11 cellular contexts compared by ENCODE assay signal in genomic region chr9:77018058-77019009, GRCh38. TPM values are rescaled to one million over a fixed set of nuclear protein-coding genes. Genes with fewer than 3 reads are reported as not detected.
DNase-seq lines count a peak whose midpoint lies in the region; ATAC-seq, FAIRE-seq and TF ChIP-seq lines count a peak whose summit lies in the region.
"Had no signal": no experiment of that assay in that cellular context is flagged by ENCODE, and none has a peak within 500 bp of the region (broad histone marks: within the 10 kb centered on the region; RNA-seq: fewer than 3 reads in every experiment).

No MANE protein-coding gene starts in this region.

- TF ChIP-seq RAD21 in A549 (conservative IDR thresholded peaks at IDR 0.05 in 1 of 2, IDR thresholded peaks at IDR 0.05 in 1 of 2): no peak

- H3K36me3 Mint-ChIP-seq in WTC11: no peaks in the 10 kb centered on the region

- no peaks in the 10 kb centered on the region for H3K9me2 ChIP-seq in OCI-LY7 (ENCODE audit: insufficient read depth, low read length)

- no peak for FAIRE-seq in A549 (lab: Jason Lieb, UNC)
- FAIRE-seq: H54 had no signal

- CTCF ChIA-PET in A549 (lab: Yijun Ruan, JAX): interaction anchor here (0.8 to 2.5 kb wide), 3 partner anchors 23 to 133 kb away, joined by 3 to 9 read pairs (median 5); no protein-coding TSS in a partner anchor
- CTCF ChIA-PET in WTC11 (lab: Charles Lee): interaction anchor here (1.0 to 8.2 kb wide), 5 partner anchors 10 to 273 kb away, joined by 3 to 85 read pairs (median 4); no protein-coding TSS in a partner anchor
- CTCF ChIA-PET in OCI-LY7 (lab: Charles Lee; ENCODE audit: unreplicated experiment): no interaction called here

- H3K18ac ChIP-seq in mesenchymal stem cell (ENCODE audit: low read depth in 1 of 2, low read length in 2 of 2): no peak overlapping the region

- TF ChIP-seq CTCF in A549 (IDR thresholded peaks at IDR 0.05): no peak
- TF ChIP-seq CTCF in WTC11 (IDR thresholded peaks at IDR 0.05): no peak
- no peak for TF ChIP-seq CTCF in spleen (IDR thresholded peaks at IDR 0.05 in 8 of 11, conservative IDR thresholded peaks at IDR 0.05 in 3 of 11)
- TF ChIP-seq CTCF in OCI-LY7 (conservative IDR thresholded peaks at IDR 0.05; ENCODE audit: low read length): no peak

- no peak overlapping the region for H3K27ac Mint-ChIP-seq in WTC11

- WGBS in A549 (ENCODE audit: missing lambda C conversion rate): 4% methylated on average over 42 of the region's 71 CpGs
- 2% methylated on average over 64 of the region's 71 CpGs for WGBS in mesenchymal stem cell
- 3 to 7% (median 4%) methylated on average over 42 to 71 of the region's 71 CpGs for WGBS in spleen, 5 donors

- no peak overlapping the region for H2BK12ac ChIP-seq in mesenchymal stem cell (ENCODE audit: low read length in 2 of 2)

- H3K4me1 ChIP-seq in A549: peaks cover 39% of the 10 kb centered on the region; the same call in 2 of the 3 replicates
- peaks cover 42% of the 10 kb centered on the region for H3K4me1 ChIP-seq in mesenchymal stem cell (ENCODE audit: control insufficient read depth, insufficient read depth, low read depth, low read length)
- peaks cover 11 to 95% (median 65%) of the 10 kb centered on the region in 6 donors for H3K4me1 ChIP-seq in spleen
- H3K4me1 ChIP-seq in OCI-LY7 (ENCODE audit: insufficient read depth, low read length, poor library complexity, severe bottlenecking): no peaks in the 10 kb centered on the region

- peaks cover 100% of the 10 kb centered on the region for H3K27me3 Mint-ChIP-seq in WTC11 (ENCODE audit: low read depth)

- no peak overlapping the region for H3K9ac ChIP-seq in mesenchymal stem cell (ENCODE audit: low read length)

- H3K9me3 Mint-ChIP-seq in WTC11: no peaks in the 10 kb centered on the region

- H3K27ac ChIP-seq in A549 (no peak overlapping the region), mesenchymal stem cell (ENCODE audit: low read length, poor library complexity, severe bottlenecking) (no peak overlapping the region), spleen (no peak overlapping the region), OCI-LY7 (ENCODE audit: low read depth, low read length, poor library complexity, severe bottlenecking) (no peak overlapping the region)

- H2AK5ac ChIP-seq in mesenchymal stem cell (ENCODE audit: low read length, severe bottlenecking): no peak overlapping the region

- no peak overlapping the region for H2BK120ac ChIP-seq in mesenchymal stem cell (ENCODE audit: low read depth, low read length)

- H3K79me2 ChIP-seq in OCI-LY7 (ENCODE audit: insufficient read depth, low read depth, low read length): no peaks in the 10 kb centered on the region

- no peaks in the 10 kb centered on the region for H3K79me1 ChIP-seq in mesenchymal stem cell (replicated peaks; ENCODE audit: low read length, poor library complexity, severe bottlenecking)

- TF ChIP-seq POLR2A in A549 (IDR thresholded peaks at IDR 0.05; ENCODE audit: low read length) (no peak), spleen (IDR thresholded peaks at IDR 0.05) (no peak)

- no peak overlapping the region for H4K8ac ChIP-seq in mesenchymal stem cell (ENCODE audit: low read length)

- H2BK5ac ChIP-seq in mesenchymal stem cell (ENCODE audit: low read depth, low read length, poor library complexity, severe bottlenecking): no peak overlapping the region

- H2AFZ ChIP-seq in mesenchymal stem cell (ENCODE audit: low read depth, low read length) (no peak overlapping the region), OCI-LY7 (ENCODE audit: low read length) (no peak overlapping the region)

- DNase-seq in A549 (ENCODE audit: low read depth in 1 of 2, low spot score in 1 of 2): no peak
- DNase-seq in ELF-1 (ENCODE audit: low read depth, low spot score): peak; percentile 67
- peak; percentile 79 for DNase-seq in WTC11 (ENCODE audit: low spot score)
- no peak for DNase-seq in mesenchymal stem cell
- no peak for DNase-seq in spleen
- DNase-seq in OCI-LY7 (ENCODE audit: low spot score): no peak
- DNase-seq: Karpas-422, kidney glomerular epithelial cell had no signal

- peaks cover 73% of the 10 kb centered on the region for H3K4me1 Mint-ChIP-seq in WTC11

- no TSS peak for BruUV-seq in OCI-LY7 (replicated peaks; lab: Mats Ljungman, UMichigan)

- peak overlapping the region; percentile 69 for H3K4me2 ChIP-seq in A549
- peak overlapping the region; percentile 44 for H3K4me2 ChIP-seq in mesenchymal stem cell (ENCODE audit: low read length, poor library complexity, severe bottlenecking)
- no peak overlapping the region for H3K4me2 ChIP-seq in OCI-LY7 (ENCODE audit: low read length)

- H3K36me3 ChIP-seq in mesenchymal stem cell (ENCODE audit: control insufficient read depth in 1 of 2, insufficient read depth in 2 of 2, low read depth in 1 of 2, low read length in 2 of 2) (no peaks in the 10 kb centered on the region), spleen (no peaks in the 10 kb centered on the region), OCI-LY7 (ENCODE audit: insufficient read depth, low read length) (no peaks in the 10 kb centered on the region)

- H4K20me1 ChIP-seq in OCI-LY7 (ENCODE audit: insufficient read depth, low read length): no peaks in the 10 kb centered on the region

- H2BK15ac ChIP-seq in mesenchymal stem cell (ENCODE audit: low read depth, poor library complexity, severe bottlenecking): no peak overlapping the region

- H4K91ac ChIP-seq in mesenchymal stem cell (ENCODE audit: low read length): no peak overlapping the region

- peak overlapping the region; percentile 78 for H3K4me3 Mint-ChIP-seq in WTC11

- no peak for TF ChIP-seq EP300 in A549 (IDR thresholded peaks at IDR 0.05)

- H3K9me3 ChIP-seq in A549 (no peaks in the 10 kb centered on the region), mesenchymal stem cell (ENCODE audit: control insufficient read depth, low read length) (peaks cover 3% of the 10 kb centered on the region), spleen (peaks cover 0 to 4% (median 0%) of the 10 kb centered on the region in 8 donors), OCI-LY7 (ENCODE audit: low read length) (no peaks in the 10 kb centered on the region)

- no peak overlapping the region for H3K23ac ChIP-seq in mesenchymal stem cell (ENCODE audit: low read length in 2 of 2)

- H3K4ac ChIP-seq in mesenchymal stem cell (ENCODE audit: low read depth in 1 of 2, low read length in 2 of 2): no peak overlapping the region

- POLR2A ChIA-PET in A549 (lab: Yijun Ruan, JAX): no interaction called here
- POLR2A ChIA-PET in WTC11 (lab: Charles Lee): interaction anchor here (0.9 to 1.1 kb wide), 2 partner anchors 19 to 133 kb away, joined by 3 read pairs; no protein-coding TSS in a partner anchor
- POLR2A ChIA-PET in OCI-LY7 (lab: Charles Lee): no interaction called here

- H3K27me3 ChIP-seq in mesenchymal stem cell (ENCODE audit: control insufficient read depth in 1 of 2, insufficient read depth in 1 of 2, low read length in 2 of 2) (peaks cover 94 to 96% of the 10 kb centered on the region in 2 experiments), spleen (replicated peaks in 1 of 7) (peaks cover 16 to 100% (median 100%) of the 10 kb centered on the region in 7 donors)

- no peak overlapping the region for H3K14ac ChIP-seq in mesenchymal stem cell (ENCODE audit: low read length in 2 of 2)

- H3K4me3 ChIP-seq in A549: peak overlapping the region; percentile 29; the same call in 2 of the 3 replicates
- H3K4me3 ChIP-seq in mesenchymal stem cell (ENCODE audit: insufficient read depth in 1 of 2, low read depth in 1 of 2, low read length in 2 of 2): no peak overlapping the region
- peak overlapping the region in 2 of 8 donors; percentile 10 to 36 for H3K4me3 ChIP-seq in spleen
- no peak overlapping the region for H3K4me3 ChIP-seq in OCI-LY7 (ENCODE audit: low read depth, low read length, poor library complexity, severe bottlenecking)

- intact Hi-C loops in spleen (cut with DNase I; ENCODE audit: low total_unique reads) (no loop called here), OCI-LY7 (cut with micrococcal nuclease; ENCODE audit: unreplicated experiment) (no loop called here)

- ATAC-seq in A549: peak; percentile 36 to 54; a peak in 5 of 6 replicates
- ATAC-seq in WTC11: peak; percentile 10
- ATAC-seq in HG02588 (IDR thresholded peaks at IDR 0.05; ENCODE audit: unreplicated experiment): no peak
- no peak for ATAC-seq in HG03045 (IDR thresholded peaks at IDR 0.05; ENCODE audit: unreplicated experiment)

TF ChIP-seq in A549, 52 proteins besides CTCF, POLR2A, EP300 and RAD21 (continues in another document):
- TF ChIP-seq, protein P1, sequence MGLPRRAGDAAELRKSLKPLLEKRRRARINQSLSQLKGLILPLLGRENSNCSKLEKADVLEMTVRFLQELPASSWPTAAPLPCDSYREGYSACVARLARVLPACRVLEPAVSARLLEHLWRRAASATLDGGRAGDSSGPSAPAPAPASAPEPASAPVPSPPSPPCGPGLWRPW (IDR thresholded peaks at IDR 0.05): no peak
- TF ChIP-seq BHLHE40 (IDR thresholded peaks at IDR 0.05; ENCODE audit: low read depth, low read length) (no peak), CEBPB (IDR thresholded peaks at IDR 0.05) (no peak), RFX5 (IDR thresholded peaks at IDR 0.05) (no peak), ZSCAN20 (CRISPR knock-in tag; IDR thresholded peaks at IDR 0.05) (no peak), RNF2 (IDR thresholded peaks at IDR 0.05; ENCODE audit: borderline replicate concordance, low read depth) (no peak)

TF ChIP-seq in WTC11, 78 proteins besides CTCF, POLR2A, EP300 and RAD21 (continues in another document):
- 0 out of 2 replicates have a peak, but pooled peaks have one; percentile 21 for TF ChIP-seq ZNF423 (CRISPR knock-in tag; IDR thresholded peaks at IDR 0.05)

RNA-seq across cellular contexts. Expression of gene FOXB2, which starts 1.1 kb away (rescaled TPM):
- polyA plus RNA-seq in A549 (2011; rRNA removed) (not detected in 2 replicates), A549 (2017; fragmentation: RNase III; extraction: RNeasy Plus Mini Kit Qiagen cat#74134 plus additional on column Dnase treatment) (not detected in 3 replicates), spleen (not detected)
- not detected in 2 replicates for polyA plus RNA-seq in A549 (2012; cell fraction: cytosol; rRNA removed)
- not detected in 2 replicates for polyA plus RNA-seq in A549 (2012; cell fraction: nucleus; rRNA removed)
- not detected in 2 replicates for polyA minus RNA-seq in A549 (2011; rRNA and poly(A)+ RNA removed)
- total RNA-seq in WTC11 (2021) (0.22 to 0.50 TPM in 2 of 3 replicates, not detected in the other), spleen (not detected), OCI-LY7 (2022) (not detected in 2 replicates)
- polyA plus RNA-seq in mesenchymal stem cell (2013, experiment 1 of 2): not detected
- polyA plus RNA-seq in mesenchymal stem cell (2013, experiment 2 of 2): not detected
- not detected in 2 replicates for total RNA-seq in OCI-LY7 (2014; rRNA removed; shearing (Covaris generic))

Comparison
In these comparisons a context has a peak if more than half of its experiments do, and no peak if none do; other contexts are left out.
1. ATAC-seq: peak in A549 (2 of 2) and WTC11 (single experiment); none in HG02588 (single experiment) and HG03045 (single experiment).
2. DNase-seq: peak in ELF-1 (single experiment) and WTC11 (single experiment); none in A549 (0 of 2), mesenchymal stem cell (single experiment), spleen (single experiment) and OCI-LY7 (single experiment).
3. Of the 8 proteins assayed by ChIP-seq in both WTC11 and A549: peak only in WTC11: HMGXB4 and USF2; only in A549: none; in both: none; in neither: 6.